1 cellular context compared by ENCODE assay signal in the genomic region with DNA sequence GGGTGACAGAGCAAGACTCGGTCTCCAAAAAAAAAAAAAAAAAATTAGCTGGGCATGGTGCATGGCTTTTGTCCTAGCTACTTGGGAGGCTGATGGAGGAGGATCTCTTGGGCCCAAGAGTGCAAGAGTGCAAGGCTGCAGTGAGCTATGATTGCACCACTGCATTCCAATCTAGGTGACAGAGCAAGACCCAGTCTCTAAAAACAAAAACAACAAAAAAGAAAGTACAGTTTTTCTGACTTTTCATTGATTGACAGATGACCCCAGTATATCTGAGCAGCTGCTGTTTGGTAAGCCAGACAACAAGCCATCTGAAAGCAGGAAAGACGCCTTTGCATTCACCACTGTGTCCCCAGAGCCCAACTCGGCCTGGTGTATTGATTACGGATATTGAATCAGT.
TF ChIP-seq lines count a peak whose summit lies in the region.

No MANE protein-coding gene starts in this region.

TF ChIP-seq in HepG2, 621 proteins besides CTCF, POLR2A, EP300 and RAD21 (continued from another document and continues in another):
- TF ChIP-seq ARID5B (CRISPR knock-in tag; IDR thresholded peaks at IDR 0.05) (peak; percentile 84), NFKBIZ (CRISPR knock-in tag; IDR thresholded peaks at IDR 0.05) (no peak), ZNF644 (CRISPR knock-in tag; IDR thresholded peaks at IDR 0.05; ENCODE audit: low read depth) (0 out of 2 replicates have a peak, but pooled peaks have one; percentile 72), HNF4A (CRISPR knock-in tag; IDR thresholded peaks at IDR 0.05) (peak; percentile 83), HDAC2 (CRISPR knock-in tag; IDR thresholded peaks at IDR 0.05) (peak; percentile 37; the same call in 1 of the 2 replicates), KDM2A (CRISPR knock-in tag; IDR thresholded peaks at IDR 0.05; ENCODE audit: borderline replicate concordance, low read depth) (no peak), ZNF3 (CRISPR knock-in tag; IDR thresholded peaks at IDR 0.05) (peak; percentile 27; the same call in 1 of the 2 replicates), ZNF772 (CRISPR knock-in tag; IDR thresholded peaks at IDR 0.05) (peak; percentile 71; the same call in 1 of the 2 replicates), PPARG (CRISPR knock-in tag; conservative IDR thresholded peaks at IDR 0.05) (peak; percentile 82), ZNF430 (CRISPR knock-in tag; IDR thresholded peaks at IDR 0.05) (0 out of 2 replicates have a peak, but pooled peaks have one; percentile 14), ZNF34 (CRISPR knock-in tag; IDR thresholded peaks at IDR 0.05; ENCODE audit: borderline replicate concordance) (no peak), ZNF205 (CRISPR knock-in tag; IDR thresholded peaks at IDR 0.05) (no peak), HIC2 (CRISPR knock-in tag; IDR thresholded peaks at IDR 0.05; ENCODE audit: low read depth) (no peak), ZBTB1 (CRISPR knock-in tag; IDR thresholded peaks at IDR 0.05; ENCODE audit: borderline replicate concordance) (no peak), GABPB1 (CRISPR knock-in tag; IDR thresholded peaks at IDR 0.05) (peak; percentile 26; the same call in 1 of the 2 replicates), ZNF280D (CRISPR knock-in tag; IDR thresholded peaks at IDR 0.05) (peak; percentile 52; the same call in 1 of the 2 replicates), SOX6 (IDR thresholded peaks at IDR 0.05) (no peak), SOX6 (CRISPR knock-in tag; IDR thresholded peaks at IDR 0.05) (peak; percentile 83), CEBPB (IDR thresholded peaks at IDR 0.05; ENCODE audit: borderline replicate concordance, low read depth, low read length) (peak; percentile 88), SAFB2 (CRISPR knock-in tag; IDR thresholded peaks at IDR 0.05; ENCODE audit: borderline replicate concordance, low read depth) (no peak), ATF3 (CRISPR knock-in tag; IDR thresholded peaks at IDR 0.05) (peak; percentile 57; the same call in 1 of the 2 replicates)
- TF ChIP-seq, protein P1, sequence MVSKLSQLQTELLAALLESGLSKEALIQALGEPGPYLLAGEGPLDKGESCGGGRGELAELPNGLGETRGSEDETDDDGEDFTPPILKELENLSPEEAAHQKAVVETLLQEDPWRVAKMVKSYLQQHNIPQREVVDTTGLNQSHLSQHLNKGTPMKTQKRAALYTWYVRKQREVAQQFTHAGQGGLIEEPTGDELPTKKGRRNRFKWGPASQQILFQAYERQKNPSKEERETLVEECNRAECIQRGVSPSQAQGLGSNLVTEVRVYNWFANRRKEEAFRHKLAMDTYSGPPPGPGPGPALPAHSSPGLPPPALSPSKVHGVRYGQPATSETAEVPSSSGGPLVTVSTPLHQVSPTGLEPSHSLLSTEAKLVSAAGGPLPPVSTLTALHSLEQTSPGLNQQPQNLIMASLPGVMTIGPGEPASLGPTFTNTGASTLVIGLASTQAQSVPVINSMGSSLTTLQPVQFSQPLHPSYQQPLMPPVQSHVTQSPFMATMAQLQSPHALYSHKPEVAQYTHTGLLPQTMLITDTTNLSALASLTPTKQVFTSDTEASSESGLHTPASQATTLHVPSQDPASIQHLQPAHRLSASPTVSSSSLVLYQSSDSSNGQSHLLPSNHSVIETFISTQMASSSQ (IDR thresholded peaks at IDR 0.05; ENCODE audit: low read depth): no peak
- TF ChIP-seq, protein P1 (CRISPR knock-in tag; IDR thresholded peaks at IDR 0.05; ENCODE audit: borderline replicate concordance): no peak
- TF ChIP-seq, protein P2, sequence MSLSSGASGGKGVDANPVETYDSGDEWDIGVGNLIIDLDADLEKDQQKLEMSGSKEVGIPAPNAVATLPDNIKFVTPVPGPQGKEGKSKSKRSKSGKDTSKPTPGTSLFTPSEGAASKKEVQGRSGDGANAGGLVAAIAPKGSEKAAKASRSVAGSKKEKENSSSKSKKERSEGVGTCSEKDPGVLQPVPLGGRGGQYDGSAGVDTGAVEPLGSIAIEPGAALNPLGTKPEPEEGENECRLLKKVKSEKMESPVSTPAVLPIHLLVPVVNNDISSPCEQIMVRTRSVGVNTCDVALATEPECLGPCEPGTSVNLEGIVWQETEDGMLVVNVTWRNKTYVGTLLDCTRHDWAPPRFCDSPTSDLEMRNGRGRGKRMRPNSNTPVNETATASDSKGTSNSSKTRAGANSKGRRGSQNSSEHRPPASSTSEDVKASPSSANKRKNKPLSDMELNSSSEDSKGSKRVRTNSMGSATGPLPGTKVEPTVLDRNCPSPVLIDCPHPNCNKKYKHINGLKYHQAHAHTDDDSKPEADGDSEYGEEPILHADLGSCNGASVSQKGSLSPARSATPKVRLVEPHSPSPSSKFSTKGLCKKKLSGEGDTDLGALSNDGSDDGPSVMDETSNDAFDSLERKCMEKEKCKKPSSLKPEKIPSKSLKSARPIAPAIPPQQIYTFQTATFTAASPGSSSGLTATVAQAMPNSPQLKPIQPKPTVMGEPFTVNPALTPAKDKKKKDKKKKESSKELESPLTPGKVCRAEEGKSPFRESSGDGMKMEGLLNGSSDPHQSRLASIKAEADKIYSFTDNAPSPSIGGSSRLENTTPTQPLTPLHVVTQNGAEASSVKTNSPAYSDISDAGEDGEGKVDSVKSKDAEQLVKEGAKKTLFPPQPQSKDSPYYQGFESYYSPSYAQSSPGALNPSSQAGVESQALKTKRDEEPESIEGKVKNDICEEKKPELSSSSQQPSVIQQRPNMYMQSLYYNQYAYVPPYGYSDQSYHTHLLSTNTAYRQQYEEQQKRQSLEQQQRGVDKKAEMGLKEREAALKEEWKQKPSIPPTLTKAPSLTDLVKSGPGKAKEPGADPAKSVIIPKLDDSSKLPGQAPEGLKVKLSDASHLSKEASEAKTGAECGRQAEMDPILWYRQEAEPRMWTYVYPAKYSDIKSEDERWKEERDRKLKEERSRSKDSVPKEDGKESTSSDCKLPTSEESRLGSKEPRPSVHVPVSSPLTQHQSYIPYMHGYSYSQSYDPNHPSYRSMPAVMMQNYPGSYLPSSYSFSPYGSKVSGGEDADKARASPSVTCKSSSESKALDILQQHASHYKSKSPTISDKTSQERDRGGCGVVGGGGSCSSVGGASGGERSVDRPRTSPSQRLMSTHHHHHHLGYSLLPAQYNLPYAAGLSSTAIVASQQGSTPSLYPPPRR (CRISPR knock-in tag; IDR thresholded peaks at IDR 0.05; ENCODE audit: borderline replicate concordance): 0 out of 2 replicates have a peak, but pooled peaks have one; percentile 26
- TF ChIP-seq, protein P3, sequence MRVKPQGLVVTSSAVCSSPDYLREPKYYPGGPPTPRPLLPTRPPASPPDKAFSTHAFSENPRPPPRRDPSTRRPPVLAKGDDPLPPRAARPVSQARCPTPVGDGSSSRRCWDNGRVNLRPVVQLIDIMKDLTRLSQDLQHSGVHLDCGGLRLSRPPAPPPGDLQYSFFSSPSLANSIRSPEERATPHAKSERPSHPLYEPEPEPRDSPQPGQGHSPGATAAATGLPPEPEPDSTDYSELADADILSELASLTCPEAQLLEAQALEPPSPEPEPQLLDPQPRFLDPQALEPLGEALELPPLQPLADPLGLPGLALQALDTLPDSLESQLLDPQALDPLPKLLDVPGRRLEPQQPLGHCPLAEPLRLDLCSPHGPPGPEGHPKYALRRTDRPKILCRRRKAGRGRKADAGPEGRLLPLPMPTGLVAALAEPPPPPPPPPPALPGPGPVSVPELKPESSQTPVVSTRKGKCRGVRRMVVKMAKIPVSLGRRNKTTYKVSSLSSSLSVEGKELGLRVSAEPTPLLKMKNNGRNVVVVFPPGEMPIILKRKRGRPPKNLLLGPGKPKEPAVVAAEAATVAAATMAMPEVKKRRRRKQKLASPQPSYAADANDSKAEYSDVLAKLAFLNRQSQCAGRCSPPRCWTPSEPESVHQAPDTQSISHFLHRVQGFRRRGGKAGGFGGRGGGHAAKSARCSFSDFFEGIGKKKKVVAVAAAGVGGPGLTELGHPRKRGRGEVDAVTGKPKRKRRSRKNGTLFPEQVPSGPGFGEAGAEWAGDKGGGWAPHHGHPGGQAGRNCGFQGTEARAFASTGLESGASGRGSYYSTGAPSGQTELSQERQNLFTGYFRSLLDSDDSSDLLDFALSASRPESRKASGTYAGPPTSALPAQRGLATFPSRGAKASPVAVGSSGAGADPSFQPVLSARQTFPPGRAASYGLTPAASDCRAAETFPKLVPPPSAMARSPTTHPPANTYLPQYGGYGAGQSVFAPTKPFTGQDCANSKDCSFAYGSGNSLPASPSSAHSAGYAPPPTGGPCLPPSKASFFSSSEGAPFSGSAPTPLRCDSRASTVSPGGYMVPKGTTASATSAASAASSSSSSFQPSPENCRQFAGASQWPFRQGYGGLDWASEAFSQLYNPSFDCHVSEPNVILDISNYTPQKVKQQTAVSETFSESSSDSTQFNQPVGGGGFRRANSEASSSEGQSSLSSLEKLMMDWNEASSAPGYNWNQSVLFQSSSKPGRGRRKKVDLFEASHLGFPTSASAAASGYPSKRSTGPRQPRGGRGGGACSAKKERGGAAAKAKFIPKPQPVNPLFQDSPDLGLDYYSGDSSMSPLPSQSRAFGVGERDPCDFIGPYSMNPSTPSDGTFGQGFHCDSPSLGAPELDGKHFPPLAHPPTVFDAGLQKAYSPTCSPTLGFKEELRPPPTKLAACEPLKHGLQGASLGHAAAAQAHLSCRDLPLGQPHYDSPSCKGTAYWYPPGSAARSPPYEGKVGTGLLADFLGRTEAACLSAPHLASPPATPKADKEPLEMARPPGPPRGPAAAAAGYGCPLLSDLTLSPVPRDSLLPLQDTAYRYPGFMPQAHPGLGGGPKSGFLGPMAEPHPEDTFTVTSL (CRISPR knock-in tag; IDR thresholded peaks at IDR 0.05; ENCODE audit: borderline replicate concordance): peak; percentile 79; the same call in 1 of the 2 replicates
